In genomic region chr3:49813497-49814174, GRCh38 we compare ENCODE assay signal across 8 cellular contexts. TPM values are rescaled to one million over a fixed set of nuclear protein-coding genes. Genes with fewer than 3 reads are reported as not detected.
A peak's percentile ranks its signal among the peaks of the same experiment; 100 is the strongest.
DNase-seq lines count a peak whose midpoint lies in the region; ATAC-seq, FAIRE-seq and TF ChIP-seq lines count a peak whose summit lies in the region.

Gene UBA7, minus strand, starts transcription at chr3:49813953. Its CDS starts 166 bp downstream, at chr3:49813787.

- H2AFZ ChIP-seq in PC-3 (ENCODE audit: low read length) (peak within 1 kb of the TSS; percentile 35; the same call in 1 of the 2 replicates), K562 (ENCODE audit: low read depth, low read length) (peak within 1 kb of the TSS; percentile 88), keratinocyte (ENCODE audit: control insufficient read depth, low read length) (peak within 1 kb of the TSS; percentile 77)

- H3K9me1 ChIP-seq in K562 (ENCODE audit: control insufficient read depth, insufficient read depth, low read length) (no peaks in the 10 kb centered on the region), keratinocyte (ENCODE audit: control insufficient read depth, extremely low read depth, insufficient read depth, low read length) (no peaks in the 10 kb centered on the region)

- H3F3A ChIP-seq in PC-3 (ENCODE audit: low read length, unreplicated experiment), result no peaks in the 10 kb centered on the region

- no peak; the same call in 1 of the 2 replicates for TF ChIP-seq POLR2A in H54 (IDR thresholded peaks at IDR 0.05; ENCODE audit: low read depth, low read length)
- TF ChIP-seq POLR2A in K562 (conservative IDR thresholded peaks at IDR 0.05), result no peak

- TF ChIP-seq EP300 in K562 (IDR thresholded peaks at IDR 0.05; ENCODE audit: low read length), result no peak

- TF ChIP-seq RAD21 in K562 (CRISPR knock-in tag; conservative IDR thresholded peaks at IDR 0.05 in 1 of 2, IDR thresholded peaks at IDR 0.05 in 1 of 2), result no peak

- peak within 1 kb of the TSS; percentile 95 for H3K27ac Mint-ChIP-seq in stimulated activated effector memory CD8-positive, alpha-beta T cell treated with anti-CD3 and anti-CD28 coated beads, Interleukin-12 subunit alpha, Interleukin-12 subunit beta, amount 100 ng/mL, for 72 hours

- DNase-seq in Daoy (ENCODE audit: low read depth) (peak; percentile 69), H54 (ENCODE audit: insufficient read length, low spot score) (peak; percentile 73), PC-3 (peak; percentile 14), K562 (ENCODE audit: extremely low read depth in 1 of 4, low spot score in 3 of 4) (peak in 2 of 4 experiments; percentile 17), keratinocyte (ENCODE audit: low read depth, low spot score) (no peak), NCI-H748 (lab: John Stamatoyannopoulos, UW; ENCODE audit: unreplicated experiment) (no peak), NCI-H2107 (lab: John Stamatoyannopoulos, UW) (no peak)
- peak in 1 of 2 donors; percentile 68 for DNase-seq in stimulated activated effector memory CD8-positive, alpha-beta T cell treated with anti-CD3 and anti-CD28 coated beads, Interleukin-12 subunit alpha, Interleukin-12 subunit beta, amount 100 ng/mL, for 72 hours (ENCODE audit: low spot score in 2 of 2)

- peaks cover 13% of the 10 kb centered on the region for H3K36me3 Mint-ChIP-seq in stimulated activated effector memory CD8-positive, alpha-beta T cell treated with anti-CD3 and anti-CD28 coated beads, Interleukin-12 subunit alpha, Interleukin-12 subunit beta, amount 100 ng/mL, for 72 hours

- TF ChIP-seq CTCF in PC-3 (conservative IDR thresholded peaks at IDR 0.05; ENCODE audit: low read depth, low read length) (no peak), K562 (IDR thresholded peaks at IDR 0.05 in 2 of 3, conservative IDR thresholded peaks at IDR 0.05 in 1 of 3; ENCODE audit: insufficient read depth in 2 of 3, low read depth in 1 of 3, low read length in 3 of 3) (no peak), keratinocyte (optimal IDR thresholded peaks at IDR 0.05 in 1 of 3, IDR thresholded peaks at IDR 0.05 in 1 of 3, conservative IDR thresholded peaks at IDR 0.05 in 1 of 3; ENCODE audit: extremely low read depth in 1 of 3, insufficient read depth in 2 of 3, low read length in 3 of 3) (no peak)

- H3K9me3 ChIP-seq in PC-3 (ENCODE audit: low read length) (no peaks in the 10 kb centered on the region), K562 (replicated peaks; ENCODE audit: control insufficient read depth, insufficient read depth, low read depth, low read length) (no peaks in the 10 kb centered on the region), keratinocyte (ENCODE audit: control insufficient read depth, low read depth, low read length) (no peaks in the 10 kb centered on the region)

- FAIRE-seq in H54 (lab: Jason Lieb, UNC) (no peak), K562 (lab: Jason Lieb, UNC) (no peak), keratinocyte (lab: Jason Lieb, UNC) (peak; percentile 32)

- H3K9me3 Mint-ChIP-seq in stimulated activated effector memory CD8-positive, alpha-beta T cell treated with anti-CD3 and anti-CD28 coated beads, Interleukin-12 subunit alpha, Interleukin-12 subunit beta, amount 100 ng/mL, for 72 hours, result no peaks in the 10 kb centered on the region

- H3K27ac ChIP-seq in PC-3 (ENCODE audit: low read length) (no peak within 1 kb of the TSS), K562 (ENCODE audit: extremely low read depth, low read depth, low read length) (no peak within 1 kb of the TSS), keratinocyte (ENCODE audit: control insufficient read depth, insufficient read depth, low read length) (peak within 1 kb of the TSS; percentile 18)

- H4K20me1 ChIP-seq in PC-3 (ENCODE audit: low read length) (no peaks in the 10 kb centered on the region), K562 (replicated peaks; ENCODE audit: control insufficient read depth, insufficient read depth, low read length) (no peaks in the 10 kb centered on the region), keratinocyte (ENCODE audit: control insufficient read depth, extremely low read depth, insufficient read depth, low read length) (no peaks in the 10 kb centered on the region)

- no peak within 1 kb of the TSS for H3K9ac ChIP-seq in PC-3 (ENCODE audit: low read length)
- H3K9ac ChIP-seq in K562 (ENCODE audit: insufficient read depth in 1 of 2, low read depth in 2 of 2, low read length in 2 of 2), result peak within 1 kb of the TSS; percentile 16 to 55; a peak in 3 of 4 replicates
- H3K9ac ChIP-seq in keratinocyte (ENCODE audit: control insufficient read depth, extremely low read depth, insufficient read depth, low read length), result peak within 1 kb of the TSS; percentile 39

- H3K27me3 ChIP-seq in PC-3 (ENCODE audit: low read length) (no peaks in the 10 kb centered on the region), K562 (ENCODE audit: control insufficient read depth in 2 of 2, insufficient read depth in 2 of 2, low read length in 2 of 2) (no peaks in the 10 kb centered on the region), keratinocyte (ENCODE audit: control insufficient read depth, extremely low read depth, insufficient read depth, low read length) (no peaks in the 10 kb centered on the region)

- ATAC-seq in PC-3 (peak; percentile 63), K562 (peak; percentile 77)
- peak; percentile 71 for ATAC-seq in stimulated activated effector memory CD8-positive, alpha-beta T cell treated with anti-CD3 and anti-CD28 coated beads, Interleukin-12 subunit alpha, Interleukin-12 subunit beta, amount 100 ng/mL, for 72 hours

- H3K4me3 ChIP-seq in PC-3 (ENCODE audit: low read length) (no peak within 1 kb of the TSS), K562 (no peak within 1 kb of the TSS), keratinocyte (ENCODE audit: control insufficient read depth in 2 of 3, extremely low read depth in 1 of 3, insufficient read depth in 2 of 3, low read depth in 1 of 3, low read length in 3 of 3) (peak within 1 kb of the TSS; percentile 5 to 54 (median 42))

- dilution Hi-C loops in keratinocyte (cut with MboI; ENCODE audit: extremely low pct_ligation_motif_present, low sequenced_read_pairs), result no loop called here

- intact Hi-C loops in PC-3 (cut with micrococcal nuclease), result no loop called here
- intact Hi-C loops in K562 (cut with micrococcal nuclease), result no loop called here

- no peaks in the 10 kb centered on the region for H3K9me2 ChIP-seq in PC-3 (replicated peaks; ENCODE audit: low read length)

- BruUV-seq in PC-3 (replicated peaks; lab: Mats Ljungman, UMichigan) (TSS peak; percentile 24), K562 (replicated peaks; lab: Mats Ljungman, UMichigan) (no TSS peak)

- H3K4me1 Mint-ChIP-seq in stimulated activated effector memory CD8-positive, alpha-beta T cell treated with anti-CD3 and anti-CD28 coated beads, Interleukin-12 subunit alpha, Interleukin-12 subunit beta, amount 100 ng/mL, for 72 hours, result peaks cover 35% of the 10 kb centered on the region

- H3K4me3 Mint-ChIP-seq in stimulated activated effector memory CD8-positive, alpha-beta T cell treated with anti-CD3 and anti-CD28 coated beads, Interleukin-12 subunit alpha, Interleukin-12 subunit beta, amount 100 ng/mL, for 72 hours, result peak within 1 kb of the TSS; percentile 85

- H3K4me1 ChIP-seq in PC-3 (ENCODE audit: insufficient read depth, low read length) (no peaks in the 10 kb centered on the region), K562 (replicated peaks in 1 of 2; ENCODE audit: control insufficient read depth in 2 of 2, insufficient read depth in 2 of 2, low read length in 2 of 2) (peaks cover 0 to 15% of the 10 kb centered on the region in 2 experiments; a peak in 3 of 5 replicates), keratinocyte (ENCODE audit: control insufficient read depth, extremely low read depth, insufficient read depth, low read length) (peaks cover 9% of the 10 kb centered on the region)

- H3K4me2 ChIP-seq in PC-3 (ENCODE audit: low read length), result peak within 1 kb of the TSS; percentile 27
- H3K4me2 ChIP-seq in K562 (ENCODE audit: insufficient read depth, low read length), result peak within 1 kb of the TSS; percentile 43
- peak within 1 kb of the TSS; percentile 85 for H3K4me2 ChIP-seq in keratinocyte (ENCODE audit: control insufficient read depth, extremely low read depth, insufficient read depth, low read depth, low read length)

- H3K36me3 ChIP-seq in PC-3 (ENCODE audit: low read depth, low read length), result no peaks in the 10 kb centered on the region
- H3K36me3 ChIP-seq in K562 (ENCODE audit: control insufficient read depth, insufficient read depth, low read length), result no peaks in the 10 kb centered on the region
- H3K36me3 ChIP-seq in keratinocyte (ENCODE audit: control insufficient read depth in 2 of 2, extremely low read depth in 1 of 2, insufficient read depth in 2 of 2, low read length in 2 of 2), result no peaks in the 10 kb centered on the region

- in situ Hi-C loops in K562 (cut with MboI), result no loop called here

- H3K79me2 ChIP-seq in PC-3 (ENCODE audit: low read length) (no peaks in the 10 kb centered on the region), K562 (ENCODE audit: control insufficient read depth, insufficient read depth, low read length) (no peaks in the 10 kb centered on the region), keratinocyte (ENCODE audit: control insufficient read depth, insufficient read depth, low read length) (no peaks in the 10 kb centered on the region)

- 23% methylated on average over 9 of the region's 9 CpGs for WGBS in K562 (ENCODE audit: insufficient coverage, low coverage, missing lambda C conversion rate)

- CTCF ChIA-PET in PC-3 (lab: Charles Lee) (no interaction called here), K562 (lab: Yijun Ruan, JAX; ENCODE audit: low intra/inter-chr PET ratio) (no interaction called here)

- POLR2A ChIA-PET in PC-3 (lab: Charles Lee; ENCODE audit: unreplicated experiment), result no interaction called here
- POLR2A ChIA-PET in K562 (lab: Yijun Ruan, JAX), result interaction anchor here (0.6 to 2.1 kb wide), 4 partner anchors 9 to 1413 kb away, joined by 3 to 10 read pairs (median 3); partner anchors contain the start of gene INKA1

RNA-seq across cellular contexts. Expression of gene UBA7, which starts in this region (rescaled TPM):
- 5.1 and 6.8 TPM in 2 replicates for total RNA-seq in Daoy (2014; rRNA removed; shearing (Covaris generic))
- total RNA-seq in PC-3 (2014; rRNA removed) (3.3 and 3.6 TPM in 2 replicates), K562 (2014; rRNA removed) (2.0 and 2.6 TPM in 2 replicates), K562 (2014; rRNA removed; fragmentation: Illumina TruSeq; extraction: Trizol) (0.57 and 0.80 TPM in 2 replicates), K562 (2015; rRNA removed; fragmentation: Illumina TruSeq; extraction: Trizol) (2.5 and 3.0 TPM in 2 replicates), K562 (2021) (3.3 and 3.7 TPM in 2 replicates)
- 11.3 and 29.1 TPM in 2 replicates for total RNA-seq in K562 (2011; cell fraction: chromatin; rRNA removed; ENCODE audit: low replicate concordance)
- 14.5 and 19.2 TPM in 2 replicates for total RNA-seq in K562 (2011; cell fraction: nucleolus; rRNA removed)
- total RNA-seq in K562 (2011; cell fraction: nucleoplasm; rRNA removed), result 10.7 and 13.9 TPM in 2 replicates
- polyA plus RNA-seq in K562 (2011; rRNA removed) (2.2 and 3.8 TPM in 2 replicates), K562 (2014; fragmentation: Illumina TruSeq; extraction: Trizol) (1.7 and 1.8 TPM in 2 replicates), K562 (2014; fragmentation: Nextera tagmentation; extraction: Ambion mirVana) (under 1 TPM; 0.17 to 0.80 TPM), K562 (2014; rRNA removed) (2.0 and 3.3 TPM in 2 replicates), keratinocyte (5.4 to 10.4 TPM (median 7.7 TPM) in 3 replicates)
- 1.9 and 3.0 TPM in 2 replicates for polyA plus RNA-seq in K562 (2011; cell fraction: cytosol; rRNA removed)
- 48.0 and 51.2 TPM in 2 replicates for polyA plus RNA-seq in K562 (2011; cell fraction: nucleus; rRNA removed)
- polyA plus RNA-seq in K562 (2012), result 7.0 and 27.5 TPM in 2 replicates
- polyA minus RNA-seq in K562 (2011; rRNA and poly(A)+ RNA removed), result 2.1 and 2.6 TPM in 2 replicates
- polyA minus RNA-seq in K562 (2011; cell fraction: cytosol; rRNA and poly(A)+ RNA removed), result 1.8 TPM in 1 of 2 replicates, not detected in the other
- polyA minus RNA-seq in K562 (2011; cell fraction: nucleus; rRNA and poly(A)+ RNA removed), result 10.2 and 12.9 TPM in 2 replicates
- polyA plus RNA-seq in keratinocyte (2011; ENCODE audit: low read depth), result 0.55 TPM
- polyA plus RNA-seq in keratinocyte (2011; cell fraction: cytosol; rRNA removed), result 1.6 and 1.9 TPM in 2 replicates
- 26.5 and 35.2 TPM in 2 replicates for polyA plus RNA-seq in keratinocyte (2011; cell fraction: nucleus; rRNA removed)
- 0.82 and 9.7 TPM in 2 replicates for polyA plus RNA-seq in keratinocyte (2012; ENCODE audit: low replicate concordance)
- 13.5 to 30.4 TPM (median 13.7 TPM) in 3 replicates for polyA minus RNA-seq in keratinocyte
- polyA minus RNA-seq in keratinocyte (2011; cell fraction: cytosol; rRNA and poly(A)+ RNA removed), result 8.4 TPM
- 6.4 and 8.2 TPM in 2 replicates for polyA minus RNA-seq in keratinocyte (2011; cell fraction: nucleus; rRNA and poly(A)+ RNA removed)

Comparison
In these comparisons a context has a peak if more than half of its experiments do, and no peak if none do; other contexts are left out.
1. DNase-seq: peak in Daoy (single experiment), H54 (single experiment) and PC-3 (single experiment); none in keratinocyte (single experiment), NCI-H748 (single experiment) and NCI-H2107 (single experiment).
2. H2AFZ ChIP-seq: peak in every context shown above with its lines; median percentile 88 in K562; 77 in keratinocyte; 35 in PC-3.
3. H3K4me2 ChIP-seq: peak in every context shown above with its lines; median percentile 85 in keratinocyte; 43 in K562; 27 in PC-3.
4. H3K4me3 ChIP-seq: peak in keratinocyte (3 of 3); none in PC-3 (single experiment) and K562 (single experiment).
5. Peak in every context shown above with its lines, with median percentiles within 50 percentile points of each other: ATAC-seq.